Comparison of ENCODE assay signal across 11 cellular contexts in the genomic region with DNA sequence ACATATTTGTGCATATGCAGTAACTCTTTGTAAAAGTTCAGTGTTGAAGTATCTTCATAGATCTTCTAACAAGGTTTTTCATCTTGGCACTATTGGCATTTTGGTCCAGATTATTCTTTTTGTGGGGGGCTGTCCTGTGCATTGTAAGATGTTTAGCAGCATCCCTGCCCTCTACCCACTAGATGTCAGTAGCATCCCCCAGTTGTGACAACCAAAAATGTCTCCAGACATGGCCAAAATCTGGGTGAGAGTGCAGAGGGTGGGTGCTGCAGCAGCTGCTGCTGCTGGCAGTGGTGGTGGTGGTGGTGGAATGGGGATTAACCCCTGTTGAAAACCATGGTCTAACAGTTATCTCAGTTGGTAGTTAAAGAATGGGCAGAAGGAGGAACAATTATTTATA.
DNase-seq lines count a peak whose midpoint lies in the region; ATAC-seq and TF ChIP-seq lines count a peak whose summit lies in the region.
"Had no signal": no experiment of that assay in that cellular context is flagged by ENCODE, and none has a peak within 500 bp of the region (broad histone marks: within the 10 kb centered on the region; RNA-seq: fewer than 3 reads in every experiment).

No MANE protein-coding gene starts in this region.

- H3K4me1 ChIP-seq in BE2C: no peaks in the 10 kb centered on the region; the same call in 1 of the 2 replicates
- H3K4me1 ChIP-seq: right atrium auricular region had no signal

- intact Hi-C loops in activated T-helper 2 cell treated with anti-CD3 and anti-CD28 coated beads, Interferon-gamma antibody, Interleukin-2, Interleukin-4, amounts not matched to agents 10 μg/mL and 5 μg/mL and 100 μg/mL, durations not matched to agents 14 hours and 24 hours and 36 hours (cut with micrococcal nuclease): no loop called here

- H3K27ac Mint-ChIP-seq in endothelial cell (ENCODE audit: unreplicated experiment): no peak overlapping the region
- no peak overlapping the region for H3K27ac Mint-ChIP-seq in activated T-helper 2 cell treated with anti-CD3 and anti-CD28 coated beads, Interferon-gamma antibody, Interleukin-2, Interleukin-4, amounts not matched to agents 10 μg/mL and 5 μg/mL and 100 μg/mL, durations not matched to agents 14 hours and 24 hours and 36 hours
- H3K27ac Mint-ChIP-seq: CD8-positive, alpha-beta memory T cell; stimulated activated memory B cell treated with anti-CD40 and anti-IgM and Interleukin-4, amounts not matched to agents 10 μg/mL and 1 μg/mL and 100 μg/mL, for 72 hours had no signal

- H3K27me3 Mint-ChIP-seq in endothelial cell (ENCODE audit: unreplicated experiment): no peaks in the 10 kb centered on the region
- no peaks in the 10 kb centered on the region for H3K27me3 Mint-ChIP-seq in activated T-helper 2 cell treated with anti-CD3 and anti-CD28 coated beads, Interferon-gamma antibody, Interleukin-2, Interleukin-4, amounts not matched to agents 10 μg/mL and 5 μg/mL and 100 μg/mL, durations not matched to agents 14 hours and 24 hours and 36 hours (ENCODE audit: low read depth)
- H3K27me3 Mint-ChIP-seq: CD8-positive, alpha-beta memory T cell; stimulated activated memory B cell treated with anti-CD40 and anti-IgM and Interleukin-4, amounts not matched to agents 10 μg/mL and 1 μg/mL and 100 μg/mL, for 72 hours had no signal

- H3K36me3 Mint-ChIP-seq in endothelial cell (ENCODE audit: low read depth, unreplicated experiment): no peaks in the 10 kb centered on the region
- no peaks in the 10 kb centered on the region for H3K36me3 Mint-ChIP-seq in activated T-helper 2 cell treated with anti-CD3 and anti-CD28 coated beads, Interferon-gamma antibody, Interleukin-2, Interleukin-4, amounts not matched to agents 10 μg/mL and 5 μg/mL and 100 μg/mL, durations not matched to agents 14 hours and 24 hours and 36 hours (ENCODE audit: low read depth)
- H3K36me3 Mint-ChIP-seq: CD8-positive, alpha-beta memory T cell; stimulated activated memory B cell treated with anti-CD40 and anti-IgM and Interleukin-4, amounts not matched to agents 10 μg/mL and 1 μg/mL and 100 μg/mL, for 72 hours had no signal

- DNase-seq in BE2C (peak; percentile 70), NCI-H446 treated with DMSO at 0.1 percent for 48 hours (lab: John Stamatoyannopoulos, UW) (peak; percentile 3), endothelial cell (ENCODE audit: low spot score) (peak; percentile 39), middle frontal gyrus (ENCODE audit: extremely low spot score, low spot score) (no peak), dermis blood vessel endothelial cell (no peak)
- no peak for DNase-seq in stimulated activated CD8-positive, alpha-beta memory T cell treated with anti-CD3 and anti-CD28 coated beads, Interleukin-4, amount 100 ng/mL, for 48 hours
- no peak for DNase-seq in activated T-helper 2 cell treated with anti-CD3 and anti-CD28 coated beads, Interferon-gamma antibody, Interleukin-2, Interleukin-4, amounts not matched to agents 10 μg/mL and 5 μg/mL and 100 μg/mL, durations not matched to agents 14 hours and 24 hours and 36 hours (ENCODE audit: low spot score)
- DNase-seq: CD8-positive, alpha-beta memory T cell had no signal

- H3K9me3 ChIP-seq in BE2C: no peaks in the 10 kb centered on the region
- H3K9me3 ChIP-seq: right atrium auricular region had no signal

- no peaks in the 10 kb centered on the region for H3K4me1 Mint-ChIP-seq in endothelial cell (ENCODE audit: unreplicated experiment)
- H3K4me1 Mint-ChIP-seq in activated T-helper 2 cell treated with anti-CD3 and anti-CD28 coated beads, Interferon-gamma antibody, Interleukin-2, Interleukin-4, amounts not matched to agents 10 μg/mL and 5 μg/mL and 100 μg/mL, durations not matched to agents 14 hours and 24 hours and 36 hours (ENCODE audit: low read depth): no peaks in the 10 kb centered on the region
- H3K4me1 Mint-ChIP-seq: CD8-positive, alpha-beta memory T cell; stimulated activated memory B cell treated with anti-CD40 and anti-IgM and Interleukin-4, amounts not matched to agents 10 μg/mL and 1 μg/mL and 100 μg/mL, for 72 hours had no signal

- no peaks in the 10 kb centered on the region for H3K27me3 ChIP-seq in BE2C
- H3K27me3 ChIP-seq: right atrium auricular region had no signal

- no peaks in the 10 kb centered on the region for H3K9me3 Mint-ChIP-seq in endothelial cell (ENCODE audit: unreplicated experiment)
- no peaks in the 10 kb centered on the region for H3K9me3 Mint-ChIP-seq in activated T-helper 2 cell treated with anti-CD3 and anti-CD28 coated beads, Interferon-gamma antibody, Interleukin-2, Interleukin-4, amounts not matched to agents 10 μg/mL and 5 μg/mL and 100 μg/mL, durations not matched to agents 14 hours and 24 hours and 36 hours
- H3K9me3 Mint-ChIP-seq: stimulated activated memory B cell treated with anti-CD40 and anti-IgM and Interleukin-4, amounts not matched to agents 10 μg/mL and 1 μg/mL and 100 μg/mL, for 72 hours had no signal

- no peaks in the 10 kb centered on the region for H3K36me3 ChIP-seq in BE2C
- H3K36me3 ChIP-seq: right atrium auricular region had no signal

- no peak overlapping the region for H3K4me3 Mint-ChIP-seq in endothelial cell (ENCODE audit: unreplicated experiment)
- H3K4me3 Mint-ChIP-seq in activated T-helper 2 cell treated with anti-CD3 and anti-CD28 coated beads, Interferon-gamma antibody, Interleukin-2, Interleukin-4, amounts not matched to agents 10 μg/mL and 5 μg/mL and 100 μg/mL, durations not matched to agents 14 hours and 24 hours and 36 hours (ENCODE audit: low read depth): no peak overlapping the region
- H3K4me3 Mint-ChIP-seq: CD8-positive, alpha-beta memory T cell; stimulated activated memory B cell treated with anti-CD40 and anti-IgM and Interleukin-4, amounts not matched to agents 10 μg/mL and 1 μg/mL and 100 μg/mL, for 72 hours had no signal

- no peak overlapping the region for H3K4me3 ChIP-seq in BE2C (ENCODE audit: low read depth, low read length)
- H3K4me3 ChIP-seq: right atrium auricular region had no signal

- TF ChIP-seq CTCF in BE2C (IDR thresholded peaks at IDR 0.05; ENCODE audit: low read depth, low read length) (peak; percentile 86), endothelial cell (IDR thresholded peaks at IDR 0.05; ENCODE audit: unreplicated experiment) (peak; percentile 43)

- ATAC-seq in GM18907 (IDR thresholded peaks at IDR 0.05; ENCODE audit: unreplicated experiment): peak; percentile 62
- ATAC-seq: stimulated activated memory B cell treated with anti-CD40 and anti-IgM and Interleukin-4, amounts not matched to agents 10 μg/mL and 1 μg/mL and 100 μg/mL, for 72 hours had no signal

Comparison
In these comparisons a context has a peak if more than half of its experiments do, and no peak if none do; other contexts are left out.
1. DNase-seq: peak in BE2C (single experiment), NCI-H446 treated with DMSO at 0.1 percent for 48 hours (single experiment) and endothelial cell (single experiment); none in middle frontal gyrus (single experiment), stimulated activated CD8-positive, alpha-beta memory T cell treated with anti-CD3 and anti-CD28 coated beads, Interleukin-4, amount 100 ng/mL, for 48 hours (single experiment), activated T-helper 2 cell treated with anti-CD3 and anti-CD28 coated beads, Interferon-gamma antibody, Interleukin-2, Interleukin-4, amounts not matched to agents 10 μg/mL and 5 μg/mL and 100 μg/mL, durations not matched to agents 14 hours and 24 hours and 36 hours (single experiment) and dermis blood vessel endothelial cell (single experiment).